Comparison of ENCODE assay signal across 3 cellular contexts in the genomic region with DNA sequence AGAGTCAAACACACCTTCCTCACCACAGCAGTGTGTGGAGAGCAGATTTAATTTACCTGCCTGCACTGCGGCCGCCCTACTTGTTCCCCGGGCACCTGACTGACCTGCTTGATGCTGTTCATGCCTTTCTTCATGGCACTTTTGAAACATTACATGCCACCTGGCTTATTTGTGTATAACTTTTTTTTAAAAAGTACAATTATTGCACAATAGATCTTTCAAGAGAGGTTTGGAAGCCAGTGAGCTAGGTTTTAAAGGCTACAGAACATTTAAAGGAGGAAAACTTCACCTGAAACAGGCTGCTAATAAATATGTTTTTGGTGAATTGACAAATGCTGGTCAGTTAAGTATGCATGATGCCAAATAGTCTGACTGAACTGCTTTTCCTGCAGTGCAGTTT.
A peak's percentile ranks its signal among the peaks of the same experiment; 100 is the strongest.
TF ChIP-seq lines count a peak whose summit lies in the region.

No MANE protein-coding gene starts in this region.

TF ChIP-seq in IMR-90, 13 proteins besides CTCF, POLR2A, EP300 and RAD21:
- no peak for TF ChIP-seq BHLHE40 (IDR thresholded peaks at IDR 0.05; ENCODE audit: low read depth, low read length)
- no peak for TF ChIP-seq ELK1 (IDR thresholded peaks at IDR 0.05; ENCODE audit: borderline replicate concordance, low read depth, low read length)
- TF ChIP-seq CEBPB (IDR thresholded peaks at IDR 0.05; ENCODE audit: low read depth, low read length): peak; percentile 75

TF ChIP-seq in K562, 482 proteins besides CTCF, POLR2A, EP300 and RAD21:
- TF ChIP-seq CEBPG (CRISPR knock-in tag; IDR thresholded peaks at IDR 0.05) (no peak), CEBPG (tag; conservative IDR thresholded peaks at IDR 0.05 in 1 of 2, IDR thresholded peaks at IDR 0.05 in 1 of 2) (peak; percentile 34 to 87; a peak in 3 of 4 replicates), EZH2 (IDR thresholded peaks at IDR 0.05; ENCODE audit: borderline replicate concordance, low read depth, low read length) (no peak), CEBPB (tag; IDR thresholded peaks at IDR 0.05) (peak; percentile 87)
- TF ChIP-seq, protein P1, sequence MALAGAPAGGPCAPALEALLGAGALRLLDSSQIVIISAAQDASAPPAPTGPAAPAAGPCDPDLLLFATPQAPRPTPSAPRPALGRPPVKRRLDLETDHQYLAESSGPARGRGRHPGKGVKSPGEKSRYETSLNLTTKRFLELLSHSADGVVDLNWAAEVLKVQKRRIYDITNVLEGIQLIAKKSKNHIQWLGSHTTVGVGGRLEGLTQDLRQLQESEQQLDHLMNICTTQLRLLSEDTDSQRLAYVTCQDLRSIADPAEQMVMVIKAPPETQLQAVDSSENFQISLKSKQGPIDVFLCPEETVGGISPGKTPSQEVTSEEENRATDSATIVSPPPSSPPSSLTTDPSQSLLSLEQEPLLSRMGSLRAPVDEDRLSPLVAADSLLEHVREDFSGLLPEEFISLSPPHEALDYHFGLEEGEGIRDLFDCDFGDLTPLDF (CRISPR knock-in tag; IDR thresholded peaks at IDR 0.05): no peak

TF ChIP-seq in HepG2, 621 proteins besides CTCF, POLR2A, EP300 and RAD21:
- TF ChIP-seq, protein P2, sequence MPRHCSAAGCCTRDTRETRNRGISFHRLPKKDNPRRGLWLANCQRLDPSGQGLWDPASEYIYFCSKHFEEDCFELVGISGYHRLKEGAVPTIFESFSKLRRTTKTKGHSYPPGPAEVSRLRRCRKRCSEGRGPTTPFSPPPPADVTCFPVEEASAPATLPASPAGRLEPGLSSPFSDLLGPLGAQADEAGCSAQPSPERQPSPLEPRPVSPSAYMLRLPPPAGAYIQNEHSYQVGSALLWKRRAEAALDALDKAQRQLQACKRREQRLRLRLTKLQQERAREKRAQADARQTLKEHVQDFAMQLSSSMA (CRISPR knock-in tag; IDR thresholded peaks at IDR 0.05): no peak
- no peak for TF ChIP-seq ARID2 (CRISPR knock-in tag; IDR thresholded peaks at IDR 0.05; ENCODE audit: borderline replicate concordance)
- TF ChIP-seq TFDP1 (CRISPR knock-in tag; IDR thresholded peaks at IDR 0.05; ENCODE audit: borderline replicate concordance): no peak
- peak; percentile 77 for TF ChIP-seq CEBPB (IDR thresholded peaks at IDR 0.05; ENCODE audit: borderline replicate concordance, low read depth, low read length)
